In the genomic region with DNA sequence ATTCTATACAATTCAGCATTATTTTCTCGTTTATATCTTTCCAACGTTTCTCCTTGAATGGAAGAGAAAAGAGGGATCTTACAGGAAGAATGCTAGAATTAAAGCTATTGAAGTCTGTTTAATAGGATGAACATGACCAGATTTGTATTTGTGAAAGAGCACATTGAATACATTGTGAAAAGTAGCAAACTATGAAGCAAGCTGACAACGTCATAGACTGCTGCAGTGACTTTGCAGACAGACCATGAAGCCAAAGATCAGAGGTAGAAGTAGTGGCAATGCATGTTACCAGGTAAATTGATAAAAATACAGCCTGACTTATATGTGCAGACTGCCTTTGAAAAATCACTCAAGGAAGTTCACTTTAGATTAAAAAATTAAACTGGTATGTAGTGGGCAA, we compare ENCODE assay signal across 5 cellular contexts.
"Had no signal": no experiment of that assay in that cellular context is flagged by ENCODE, and none has a peak within 500 bp of the region (broad histone marks: within the 10 kb centered on the region; RNA-seq: fewer than 3 reads in every experiment).

No MANE protein-coding gene starts in this region.

- DNase-seq: H9, HCEC 1CT, IMR-90 had no signal

- H3K27ac Mint-ChIP-seq: GM23338 had no signal

- H2AFZ ChIP-seq: GM23338 had no signal

- H3K4me3 Mint-ChIP-seq: GM23338, H9 had no signal

- ATAC-seq: GM23338, K562 had no signal

- H3K4me3 ChIP-seq: GM23338, K562 had no signal

- H3K4me2 ChIP-seq: GM23338 had no signal

- H3K9me3 Mint-ChIP-seq: GM23338, H9 had no signal
